Comparison of ENCODE assay signal across 14 cellular contexts in genomic region chr6:139568956-139569538, GRCh38.
DNase-seq lines count a peak whose midpoint lies in the region; ATAC-seq and TF ChIP-seq lines count a peak whose summit lies in the region.
"Had no signal": no experiment of that assay in that cellular context is flagged by ENCODE, and none has a peak within 500 bp of the region (broad histone marks: within the 10 kb centered on the region; RNA-seq: fewer than 3 reads in every experiment).

No MANE protein-coding gene starts in this region.

- H3K36me3 Mint-ChIP-seq in HFFc6 (ENCODE audit: low read depth) (peaks cover 26% of the 10 kb centered on the region), type B pancreatic cell (no peaks in the 10 kb centered on the region)

- H3K27ac Mint-ChIP-seq in HFFc6, result peak overlapping the region; percentile 91
- H3K27ac Mint-ChIP-seq in type B pancreatic cell, result peak overlapping the region; percentile 48

- no peak for ATAC-seq in Right ventricle myocardium inferior

- H3K4me3 Mint-ChIP-seq in HFFc6 (peak overlapping the region; percentile 75), type B pancreatic cell (no peak overlapping the region)

- intact Hi-C loops in Right ventricle myocardium inferior (cut with DNase I), result no loop called here

- H3K9me3 Mint-ChIP-seq in HFFc6, result peaks cover 7% of the 10 kb centered on the region
- H3K9me3 Mint-ChIP-seq in type B pancreatic cell, result peaks cover 4% of the 10 kb centered on the region

- DNase-seq in HFFc6 (peak; percentile 80), amniotic stem cell (lab: John Stamatoyannopoulos, UW) (peak; percentile 17), hepatic stellate cell (ENCODE audit: low spot score) (peak; percentile 86), type B pancreatic cell (ENCODE audit: extremely low spot score, unreplicated experiment) (no peak), Right ventricle myocardium inferior (ENCODE audit: missing footprints) (no peak), OCI-M1 (lab: John Stamatoyannopoulos, UW) (no peak), T-helper 1 cell (no peak), NCI-H1417 treated with DMSO at 0.1 percent for 48 hours (lab: John Stamatoyannopoulos, UW) (no peak)
- DNase-seq: activated CD4-positive, CD25-positive, alpha-beta regulatory T cell; activated gamma-delta T cell treated with Interleukin-2 at 50 U/mL for 16 hours; effector CD4-positive, alpha-beta T cell; islet precursor cell; NCI-H1694 treated with DMSO at 0.1 percent for 48 hours; RPMI8226 had no signal

- H3K27me3 Mint-ChIP-seq in HFFc6 (ENCODE audit: insufficient read depth) (peaks cover 9% of the 10 kb centered on the region), type B pancreatic cell (no peaks in the 10 kb centered on the region)

- H3K4me1 Mint-ChIP-seq in HFFc6 (ENCODE audit: low read depth) (peaks cover 68% of the 10 kb centered on the region), type B pancreatic cell (ENCODE audit: unreplicated experiment) (peaks cover 15% of the 10 kb centered on the region)

- TF ChIP-seq CTCF in HFFc6 (IDR thresholded peaks at IDR 0.05) (no peak), type B pancreatic cell (conservative IDR thresholded peaks at IDR 0.05) (no peak)

Comparison
In these comparisons a context has a peak if more than half of its experiments do, and no peak if none do; other contexts are left out.
1. DNase-seq: peak in HFFc6 (single experiment), amniotic stem cell (single experiment) and hepatic stellate cell (single experiment); none in type B pancreatic cell (single experiment), Right ventricle myocardium inferior (single experiment), OCI-M1 (single experiment), T-helper 1 cell (0 of 5) and NCI-H1417 treated with DMSO at 0.1 percent for 48 hours (single experiment).